Comparison of ENCODE assay signal across 1 cellular context in genomic region chr2:43634604-43635306, GRCh38.
TF ChIP-seq lines count a peak whose summit lies in the region.

No MANE protein-coding gene starts in this region.

TF ChIP-seq in HCT116, 20 proteins besides CTCF, POLR2A, EP300 and RAD21 (continued from another document):
- TF ChIP-seq MAX (IDR thresholded peaks at IDR 0.05) (no peak), FOSL1 (IDR thresholded peaks at IDR 0.05; ENCODE audit: low read depth) (no peak), POLR2AphosphoS5 (IDR thresholded peaks at IDR 0.05; ENCODE audit: low read depth, low read length) (no peak), CBX3 (IDR thresholded peaks at IDR 0.05; ENCODE audit: low read depth) (no peak), TCF7L2 (IDR thresholded peaks at IDR 0.05; ENCODE audit: borderline replicate concordance, extremely low read depth, insufficient read depth, insufficient read length) (no peak), ZNF274 (IDR thresholded peaks at IDR 0.05; ENCODE audit: low read depth, low read length) (no peak)
